ENCODE assay signal across 16 cellular contexts in genomic region chr19:15175609-15176008, GRCh38. TPM values are rescaled to one million over a fixed set of nuclear protein-coding genes. Genes with fewer than 3 reads are reported as not detected.
DNase-seq lines count a peak whose midpoint lies in the region; ATAC-seq and TF ChIP-seq lines count a peak whose summit lies in the region.
"Had no signal": no experiment of that assay in that cellular context is flagged by ENCODE, and none has a peak within 500 bp of the region (broad histone marks: within the 10 kb centered on the region; RNA-seq: fewer than 3 reads in every experiment).

No MANE protein-coding gene starts in this region.

- no peaks in the 10 kb centered on the region for H3K79me2 ChIP-seq in GM23248 (ENCODE audit: insufficient read depth)

- no peak overlapping the region for H3K4me2 ChIP-seq in GM23248 (ENCODE audit: unreplicated experiment)
- H3K4me2 ChIP-seq: A549, BLaER1 had no signal

- intact Hi-C loops in activated CD4-positive, alpha-beta memory T cell treated with anti-CD3 and anti-CD28 coated beads for 36 hours (cut with micrococcal nuclease), result loop anchor here (5.0 kb wide), 1 partner anchor 77 kb away; no protein-coding TSS in a partner anchor
- intact Hi-C loops in dendritic cell treated with granulocyte-macrophage colony-stimulating factor and Interleukin-4, amounts not matched to agents 40 ng/mL and 50 ng/mL, for 4 days (cut with micrococcal nuclease), result loop anchor here (2.0 kb wide), 1 partner anchor 77 kb away; no protein-coding TSS in a partner anchor

- no peaks in the 10 kb centered on the region for H4K20me1 ChIP-seq in GM23248 (ENCODE audit: insufficient read depth)

- in situ Hi-C loops in GM23248 (cut with MboI), result no loop called here

- H3K4me3 ChIP-seq in GM23248, result no peak overlapping the region
- H3K4me3 ChIP-seq: A549, BLaER1 had no signal

- no peaks in the 10 kb centered on the region for H3F3A ChIP-seq in GM23248 (ENCODE audit: insufficient read depth)

- H3K27ac Mint-ChIP-seq in activated CD4-positive, alpha-beta memory T cell treated with anti-CD3 and anti-CD28 coated beads for 36 hours, result peak overlapping the region; percentile 15
- H3K27ac Mint-ChIP-seq in activated CD4-positive, alpha-beta memory T cell treated with anti-CD3 and anti-CD28 coated beads, Interleukin-2, amount 10 ng/mL, durations not matched to agents 7 days and 5 days, result no peak overlapping the region
- peak overlapping the region; percentile 2 for H3K27ac Mint-ChIP-seq in dendritic cell treated with granulocyte-macrophage colony-stimulating factor and Interleukin-4, amounts not matched to agents 40 ng/mL and 50 ng/mL, for 4 days
- H3K27ac Mint-ChIP-seq in nephron (no peak overlapping the region), progenitor cell of endocrine pancreas (peak overlapping the region; percentile 29)
- H3K27ac Mint-ChIP-seq: CD8-positive, alpha-beta T cell had no signal

- H2AFZ ChIP-seq in GM23248, result no peak overlapping the region

- H3K36me3 Mint-ChIP-seq in activated CD4-positive, alpha-beta memory T cell treated with anti-CD3 and anti-CD28 coated beads for 36 hours, result no peaks in the 10 kb centered on the region
- no peaks in the 10 kb centered on the region for H3K36me3 Mint-ChIP-seq in activated CD4-positive, alpha-beta memory T cell treated with anti-CD3 and anti-CD28 coated beads, Interleukin-2, amount 10 ng/mL, durations not matched to agents 7 days and 5 days (ENCODE audit: low read depth)
- no peaks in the 10 kb centered on the region for H3K36me3 Mint-ChIP-seq in dendritic cell treated with granulocyte-macrophage colony-stimulating factor and Interleukin-4, amounts not matched to agents 40 ng/mL and 50 ng/mL, for 4 days (ENCODE audit: low read depth)
- H3K36me3 Mint-ChIP-seq in nephron (ENCODE audit: low read depth) (peaks cover 65% of the 10 kb centered on the region), progenitor cell of endocrine pancreas (ENCODE audit: insufficient read depth) (peaks cover 32% of the 10 kb centered on the region)
- H3K36me3 Mint-ChIP-seq: CD8-positive, alpha-beta T cell had no signal

- peaks cover 4% of the 10 kb centered on the region for H3K27me3 Mint-ChIP-seq in activated CD4-positive, alpha-beta memory T cell treated with anti-CD3 and anti-CD28 coated beads for 36 hours
- peaks cover 8% of the 10 kb centered on the region for H3K27me3 Mint-ChIP-seq in activated CD4-positive, alpha-beta memory T cell treated with anti-CD3 and anti-CD28 coated beads, Interleukin-2, amount 10 ng/mL, durations not matched to agents 7 days and 5 days
- peaks cover 38% of the 10 kb centered on the region for H3K27me3 Mint-ChIP-seq in dendritic cell treated with granulocyte-macrophage colony-stimulating factor and Interleukin-4, amounts not matched to agents 40 ng/mL and 50 ng/mL, for 4 days
- H3K27me3 Mint-ChIP-seq in nephron (ENCODE audit: low read depth) (peaks cover 4% of the 10 kb centered on the region), progenitor cell of endocrine pancreas (no peaks in the 10 kb centered on the region)

- DNase-seq in activated CD4-positive, alpha-beta memory T cell treated with anti-CD3 and anti-CD28 coated beads for 36 hours, result no peak
- DNase-seq in activated CD4-positive, alpha-beta memory T cell treated with anti-CD3 and anti-CD28 coated beads, Interleukin-2, amount 10 ng/mL, durations not matched to agents 7 days and 5 days, result no peak
- DNase-seq in progenitor cell of endocrine pancreas (ENCODE audit: low spot score, unreplicated experiment) (no peak), omental fat pad (ENCODE audit: low spot score) (no peak), GM23248 (no peak), AG20443 (ENCODE audit: low spot score) (no peak)
- DNase-seq: Calu3; CD8-positive, alpha-beta T cell; DMS79 treated with DMSO at 0.1 percent for 48 hours; GF-D8; H9 had no signal

- no peaks in the 10 kb centered on the region; the same call in 1 of the 2 replicates for H3K36me3 ChIP-seq in GM23248 (ENCODE audit: low read depth)

- H3K4me1 ChIP-seq in GM23248 (ENCODE audit: insufficient read depth), result no peaks in the 10 kb centered on the region

- no peaks in the 10 kb centered on the region for H3K9me3 Mint-ChIP-seq in activated CD4-positive, alpha-beta memory T cell treated with anti-CD3 and anti-CD28 coated beads for 36 hours
- no peaks in the 10 kb centered on the region for H3K9me3 Mint-ChIP-seq in activated CD4-positive, alpha-beta memory T cell treated with anti-CD3 and anti-CD28 coated beads, Interleukin-2, amount 10 ng/mL, durations not matched to agents 7 days and 5 days
- no peaks in the 10 kb centered on the region for H3K9me3 Mint-ChIP-seq in dendritic cell treated with granulocyte-macrophage colony-stimulating factor and Interleukin-4, amounts not matched to agents 40 ng/mL and 50 ng/mL, for 4 days
- H3K9me3 Mint-ChIP-seq in nephron, result no peaks in the 10 kb centered on the region
- H3K9me3 Mint-ChIP-seq in progenitor cell of endocrine pancreas (ENCODE audit: low read depth), result no peaks in the 10 kb centered on the region
- H3K9me3 Mint-ChIP-seq: CD8-positive, alpha-beta T cell; H9 had no signal

- no peak for TF ChIP-seq CTCF in nephron (IDR thresholded peaks at IDR 0.05; ENCODE audit: unreplicated experiment in 3 of 3)
- no peak for TF ChIP-seq CTCF in progenitor cell of endocrine pancreas (IDR thresholded peaks at IDR 0.05; ENCODE audit: unreplicated experiment)
- no peak for TF ChIP-seq CTCF in omental fat pad (IDR thresholded peaks at IDR 0.05)

- WGBS in GM23248 (ENCODE audit: low coverage in 1 of 2, low lambda C conversion rate in 2 of 2, missing lambda C conversion rate in 2 of 2), 2 experiments, result 81 to 87% methylated on average over 3 of the region's 3 CpGs

- H3K27me3 ChIP-seq in GM23248 (replicated peaks; ENCODE audit: insufficient read depth), result no peaks in the 10 kb centered on the region
- H3K27me3 ChIP-seq: BLaER1 had no signal

- H3K4me3 Mint-ChIP-seq in activated CD4-positive, alpha-beta memory T cell treated with anti-CD3 and anti-CD28 coated beads for 36 hours, result no peak overlapping the region
- H3K4me3 Mint-ChIP-seq in activated CD4-positive, alpha-beta memory T cell treated with anti-CD3 and anti-CD28 coated beads, Interleukin-2, amount 10 ng/mL, durations not matched to agents 7 days and 5 days, result no peak overlapping the region
- H3K4me3 Mint-ChIP-seq in dendritic cell treated with granulocyte-macrophage colony-stimulating factor and Interleukin-4, amounts not matched to agents 40 ng/mL and 50 ng/mL, for 4 days, result no peak overlapping the region
- H3K4me3 Mint-ChIP-seq in nephron, result peak overlapping the region in 2 of 3 experiments; percentile 12 to 19
- no peak overlapping the region for H3K4me3 Mint-ChIP-seq in progenitor cell of endocrine pancreas (ENCODE audit: low read depth)
- H3K4me3 Mint-ChIP-seq: CD8-positive, alpha-beta T cell; H9 had no signal

- no peak overlapping the region for H3K9ac ChIP-seq in GM23248
- H3K9ac ChIP-seq: BLaER1 had no signal

- no peak for ATAC-seq in omental fat pad (ENCODE audit: low FRiP score)
- ATAC-seq: A549; CD8-positive, alpha-beta T cell had no signal

- H3K4me1 Mint-ChIP-seq in activated CD4-positive, alpha-beta memory T cell treated with anti-CD3 and anti-CD28 coated beads for 36 hours (ENCODE audit: low read depth), result peaks cover 4% of the 10 kb centered on the region
- peaks cover 8% of the 10 kb centered on the region for H3K4me1 Mint-ChIP-seq in activated CD4-positive, alpha-beta memory T cell treated with anti-CD3 and anti-CD28 coated beads, Interleukin-2, amount 10 ng/mL, durations not matched to agents 7 days and 5 days
- peaks cover 25% of the 10 kb centered on the region for H3K4me1 Mint-ChIP-seq in dendritic cell treated with granulocyte-macrophage colony-stimulating factor and Interleukin-4, amounts not matched to agents 40 ng/mL and 50 ng/mL, for 4 days (ENCODE audit: low read depth)
- peaks cover 5% of the 10 kb centered on the region for H3K4me1 Mint-ChIP-seq in nephron
- H3K4me1 Mint-ChIP-seq in progenitor cell of endocrine pancreas (ENCODE audit: low read depth), result no peaks in the 10 kb centered on the region

- H3K9me3 ChIP-seq in GM23248 (ENCODE audit: low read depth), result no peaks in the 10 kb centered on the region
- H3K9me3 ChIP-seq: A549, BLaER1 had no signal

- H3K27ac ChIP-seq in GM23248, result no peak overlapping the region
- H3K27ac ChIP-seq: 22Rv1, A549, BLaER1 had no signal

- POLR2A ChIA-PET in activated CD4-positive, alpha-beta memory T cell treated with anti-CD3 and anti-CD28 coated beads for 36 hours (lab: Charles Lee), result no interaction called here
- POLR2A ChIA-PET in activated CD4-positive, alpha-beta memory T cell treated with anti-CD3 and anti-CD28 coated beads, Interleukin-2, amount 10 ng/mL, durations not matched to agents 7 days and 5 days (lab: Charles Lee), result no interaction called here

- no peaks in the 10 kb centered on the region for H3K9me2 ChIP-seq in GM23248 (ENCODE audit: insufficient read depth)

- CTCF ChIA-PET in activated CD4-positive, alpha-beta memory T cell treated with anti-CD3 and anti-CD28 coated beads for 36 hours (lab: Charles Lee), result interaction anchor here (1.6 kb wide), 1 partner anchor 385 kb away, joined by 4 read pairs; no protein-coding TSS in a partner anchor
- CTCF ChIA-PET in activated CD4-positive, alpha-beta memory T cell treated with anti-CD3 and anti-CD28 coated beads, Interleukin-2, amount 10 ng/mL, durations not matched to agents 7 days and 5 days (lab: Charles Lee), result interaction anchor here (1.5 kb wide), 1 partner anchor 22 kb away, joined by 4 read pairs; no protein-coding TSS in a partner anchor

RNA-seq across cellular contexts. Expression of gene NOTCH3, which starts 25.2 kb away (rescaled TPM):
- total RNA-seq in activated CD4-positive, alpha-beta memory T cell treated with anti-CD3 and anti-CD28 coated beads for 36 hours, result not detected
- total RNA-seq in activated CD4-positive, alpha-beta memory T cell treated with anti-CD3 and anti-CD28 coated beads, Interleukin-2, amount 10 ng/mL, durations not matched to agents 7 days and 5 days, result not detected
- total RNA-seq in progenitor cell of endocrine pancreas, result 201 and 203 TPM in 2 replicates
- total RNA-seq in omental fat pad, result 10 to 100 TPM in 3 of 4 donors, 1 to 10 TPM in 1; 6.1 to 82.8 (median 24.4) TPM
- 66.1 and 66.9 TPM in 2 replicates for total RNA-seq in GM23248 (2014; rRNA removed; shearing (Covaris generic))
- polyA plus RNA-seq in GM23248 (2016; fragmentation: Nextera tagmentation; extraction: Ambion mirVana), result 15.4 and 16.0 TPM in 2 replicates
- total RNA-seq: CD8-positive, alpha-beta T cell had no signal

RNA-seq across cellular contexts. Expression of gene EPHX3, which starts 56.6 kb away (rescaled TPM):
- total RNA-seq in activated CD4-positive, alpha-beta memory T cell treated with anti-CD3 and anti-CD28 coated beads for 36 hours, result not detected
- under 1 TPM in 1 of 2 experiments, not detected in 1; 0.20 TPM for total RNA-seq in activated CD4-positive, alpha-beta memory T cell treated with anti-CD3 and anti-CD28 coated beads, Interleukin-2, amount 10 ng/mL, durations not matched to agents 7 days and 5 days
- total RNA-seq in progenitor cell of endocrine pancreas (7.1 and 7.8 TPM in 2 replicates), omental fat pad (under 1 TPM in 1 of 4 donors, not detected in 3; 0.84 TPM)
- not detected in 2 replicates for total RNA-seq in GM23248 (2014; rRNA removed; shearing (Covaris generic))
- polyA plus RNA-seq in GM23248 (2016; fragmentation: Nextera tagmentation; extraction: Ambion mirVana), result not detected in 2 replicates

Comparison
In these comparisons a context has a peak if more than half of its experiments do, and no peak if none do; other contexts are left out.
1. H3K27ac Mint-ChIP-seq: peak in activated CD4-positive, alpha-beta memory T cell treated with anti-CD3 and anti-CD28 coated beads for 36 hours (single experiment), dendritic cell treated with granulocyte-macrophage colony-stimulating factor and Interleukin-4, amounts not matched to agents 40 ng/mL and 50 ng/mL, for 4 days (single experiment) and progenitor cell of endocrine pancreas (single experiment); none in activated CD4-positive, alpha-beta memory T cell treated with anti-CD3 and anti-CD28 coated beads, Interleukin-2, amount 10 ng/mL, durations not matched to agents 7 days and 5 days (single experiment) and nephron (0 of 3).
2. H3K4me3 Mint-ChIP-seq: peak in nephron (2 of 3); none in activated CD4-positive, alpha-beta memory T cell treated with anti-CD3 and anti-CD28 coated beads for 36 hours (single experiment), activated CD4-positive, alpha-beta memory T cell treated with anti-CD3 and anti-CD28 coated beads, Interleukin-2, amount 10 ng/mL, durations not matched to agents 7 days and 5 days (single experiment), dendritic cell treated with granulocyte-macrophage colony-stimulating factor and Interleukin-4, amounts not matched to agents 40 ng/mL and 50 ng/mL, for 4 days (single experiment) and progenitor cell of endocrine pancreas (single experiment).
3. RNA of gene NOTCH3, which starts 25.2 kb away (total RNA-seq): 201 to 203 TPM in progenitor cell of endocrine pancreas, 66.1 to 66.9 TPM in GM23248 and 6.1 to 82.8 TPM in omental fat pad; not detected in activated CD4-positive, alpha-beta memory T cell treated with anti-CD3 and anti-CD28 coated beads for 36 hours and not detected in activated CD4-positive, alpha-beta memory T cell treated with anti-CD3 and anti-CD28 coated beads, Interleukin-2, amount 10 ng/mL, durations not matched to agents 7 days and 5 days; every median in the first group is over 4 times any median in the second.